ENCODE assay signal across 9 cellular contexts in genomic region chr5:129771058-129771838, GRCh38. TPM values are rescaled to one million over a fixed set of nuclear protein-coding genes. Genes with fewer than 3 reads are reported as not detected.
DNase-seq lines count a peak whose midpoint lies in the region; ATAC-seq, FAIRE-seq and TF ChIP-seq lines count a peak whose summit lies in the region.
"Had no signal": no experiment of that assay in that cellular context is flagged by ENCODE, and none has a peak within 500 bp of the region (broad histone marks: within the 10 kb centered on the region; RNA-seq: fewer than 3 reads in every experiment).

No MANE protein-coding gene starts in this region.

- ATAC-seq in GM21526 (IDR thresholded peaks at IDR 0.05; ENCODE audit: low FRiP score, unreplicated experiment) = peak; percentile 76
- ATAC-seq in K562 = peak; percentile 72; the same call in 2 of the 3 replicates

- DNase-seq in DMS 273 (lab: John Stamatoyannopoulos, UW; ENCODE audit: unreplicated experiment) (peak; percentile 65), DMS 273 treated with DMSO at 0.1 percent for 48 hours (lab: John Stamatoyannopoulos, UW) (no peak), SKM-1 (lab: John Stamatoyannopoulos, UW; ENCODE audit: unreplicated experiment) (peak; percentile 22), K562 (ENCODE audit: extremely low read depth in 1 of 4, low spot score in 3 of 4) (peak; percentile 13 to 49 (median 24)), iPS-NIHi7 (ENCODE audit: extremely low spot score) (peak; percentile 49)
- DNase-seq in stimulated activated CD4-positive, alpha-beta T cell treated with anti-CD3 and anti-CD28 coated beads, Interleukin-2, amount 100 ng/mL, for 48 hours = peak; percentile 29 to 50

- no peak for TF ChIP-seq EP300 in Ishikawa (IDR thresholded peaks at IDR 0.05; ENCODE audit: borderline replicate concordance)
- TF ChIP-seq EP300 in K562 (IDR thresholded peaks at IDR 0.05; ENCODE audit: low read length) = no peak

- peak; percentile 65 for FAIRE-seq in K562 (lab: Jason Lieb, UNC)

- H2AFZ ChIP-seq in K562 (ENCODE audit: low read depth, low read length) = no peak overlapping the region

- TF ChIP-seq POLR2A in K562 (conservative IDR thresholded peaks at IDR 0.05) = no peak

- no TSS peak for BruUV-seq in K562 (replicated peaks; lab: Mats Ljungman, UMichigan)

- H3K9me1 ChIP-seq in K562 (ENCODE audit: control insufficient read depth, insufficient read depth, low read length) = no peaks in the 10 kb centered on the region

- H3K4me1 ChIP-seq in K562 (replicated peaks in 1 of 2; ENCODE audit: control insufficient read depth in 2 of 2, insufficient read depth in 2 of 2, low read length in 2 of 2) = no peaks in the 10 kb centered on the region
- H3K4me1 ChIP-seq: BLaER1 had no signal

- in situ Hi-C loops in K562 (cut with MboI) = loop anchor here (10.0 to 25.0 kb wide), 2 partner anchors 1546 to 1909 kb away; no protein-coding TSS in a partner anchor

- peak; percentile 52 to 70 (median 62) for TF ChIP-seq CTCF in K562 (IDR thresholded peaks at IDR 0.05 in 2 of 3, conservative IDR thresholded peaks at IDR 0.05 in 1 of 3; ENCODE audit: insufficient read depth in 2 of 3, low read depth in 1 of 3, low read length in 3 of 3)

- H3K4me3 ChIP-seq in K562 = no peak overlapping the region
- H3K4me3 ChIP-seq: BLaER1 had no signal

- 3% methylated on average over 9 of the region's 9 CpGs for WGBS in K562 (ENCODE audit: insufficient coverage, low coverage, missing lambda C conversion rate)

- POLR2A ChIA-PET in K562 (lab: Yijun Ruan, JAX) = no interaction called here

- intact Hi-C loops in K562 (cut with micrococcal nuclease) = loop anchor here (1.0 to 10.0 kb wide), 3 partner anchors 82 to 1644 kb away; no protein-coding TSS in a partner anchor

- TF ChIP-seq RAD21 in Ishikawa (IDR thresholded peaks at IDR 0.05; ENCODE audit: low read depth) (peak; percentile 88), K562 (CRISPR knock-in tag; conservative IDR thresholded peaks at IDR 0.05 in 1 of 2, IDR thresholded peaks at IDR 0.05 in 1 of 2) (peak; percentile 66 to 80)

- H3K27ac ChIP-seq in K562 (ENCODE audit: extremely low read depth, low read depth, low read length) = no peak overlapping the region
- H3K27ac ChIP-seq: BLaER1 had no signal

- H3K9me3 ChIP-seq in K562 (replicated peaks; ENCODE audit: control insufficient read depth, insufficient read depth, low read depth, low read length) = no peaks in the 10 kb centered on the region
- H3K9me3 ChIP-seq: BLaER1 had no signal

- H3K9ac ChIP-seq in K562 (ENCODE audit: insufficient read depth in 1 of 2, low read depth in 2 of 2, low read length in 2 of 2) = no peak overlapping the region
- H3K9ac ChIP-seq: BLaER1 had no signal

- H3K4me2 ChIP-seq in K562 (ENCODE audit: insufficient read depth, low read length) = no peak overlapping the region
- H3K4me2 ChIP-seq: BLaER1 had no signal

- CTCF ChIA-PET in K562 (lab: Yijun Ruan, JAX; ENCODE audit: low intra/inter-chr PET ratio) = interaction anchor here (0.5 to 1.7 kb wide), 3 partner anchors 82 to 1487 kb away, joined by 3 to 5 read pairs (median 3); no protein-coding TSS in a partner anchor

- H3K36me3 ChIP-seq in K562 (ENCODE audit: control insufficient read depth, insufficient read depth, low read length) = no peaks in the 10 kb centered on the region
- H3K36me3 ChIP-seq: BLaER1 had no signal

- H4K20me1 ChIP-seq in K562 (replicated peaks; ENCODE audit: control insufficient read depth, insufficient read depth, low read length) = no peaks in the 10 kb centered on the region
- H4K20me1 ChIP-seq: BLaER1 had no signal

- no peaks in the 10 kb centered on the region for H3K79me2 ChIP-seq in K562 (ENCODE audit: control insufficient read depth, insufficient read depth, low read length)

- H3K27me3 ChIP-seq in K562 (ENCODE audit: control insufficient read depth in 2 of 2, insufficient read depth in 2 of 2, low read length in 2 of 2) = no peaks in the 10 kb centered on the region
- H3K27me3 ChIP-seq: BLaER1 had no signal

TF ChIP-seq in Ishikawa, 13 proteins besides CTCF, POLR2A, EP300 and RAD21 (continues in another document):
- TF ChIP-seq FOXM1 (IDR thresholded peaks at IDR 0.05; ENCODE audit: borderline replicate concordance, low read depth) (no peak), NFIC (IDR thresholded peaks at IDR 0.05) (no peak), EGR1 (IDR thresholded peaks at IDR 0.05) (no peak), CREB1 (IDR thresholded peaks at IDR 0.05; ENCODE audit: low read depth) (no peak), ZBTB7A (IDR thresholded peaks at IDR 0.05; ENCODE audit: low read depth) (no peak), YY1 (IDR thresholded peaks at IDR 0.05; ENCODE audit: low read depth) (no peak), TAF1 (IDR thresholded peaks at IDR 0.05; ENCODE audit: low read depth) (no peak), TCF12 (IDR thresholded peaks at IDR 0.05; ENCODE audit: low read depth) (no peak), USF1 (IDR thresholded peaks at IDR 0.05) (no peak), MAX (IDR thresholded peaks at IDR 0.05) (no peak), CEBPB (IDR thresholded peaks at IDR 0.05) (no peak)

TF ChIP-seq in K562, 482 proteins besides CTCF, POLR2A, EP300 and RAD21:
- TF ChIP-seq NRF1 (conservative IDR thresholded peaks at IDR 0.05 in 1 of 2, IDR thresholded peaks at IDR 0.05 in 1 of 2) = no peak
- 0 out of 2 replicates have a peak, but pooled peaks have one; percentile 34 for TF ChIP-seq SMC3 (conservative IDR thresholded peaks at IDR 0.05; ENCODE audit: insufficient read depth, low read depth, low read length)
- TF ChIP-seq DEAF1 (CRISPR knock-in tag; IDR thresholded peaks at IDR 0.05) = peak; percentile 47; the same call in 1 of the 2 replicates
- peak; percentile 34; the same call in 1 of the 2 replicates for TF ChIP-seq STAG1 (CRISPR knock-in tag; IDR thresholded peaks at IDR 0.05; ENCODE audit: borderline replicate concordance)

RNA-seq across cellular contexts. Expression of gene MINAR2, which starts 23.4 kb away (rescaled TPM):
- total RNA-seq in K562 (2011; cell fraction: chromatin; rRNA removed; ENCODE audit: low replicate concordance) = not detected in 2 replicates
- total RNA-seq in K562 (2011; cell fraction: nucleolus; rRNA removed) = not detected in 2 replicates
- total RNA-seq in K562 (2011; cell fraction: nucleoplasm; rRNA removed) = not detected in 2 replicates
- total RNA-seq in K562 (2014; rRNA removed) (not detected in 2 replicates), K562 (2014; rRNA removed; fragmentation: Illumina TruSeq; extraction: Trizol) (not detected in 2 replicates), K562 (2015; rRNA removed; fragmentation: Illumina TruSeq; extraction: Trizol) (not detected in 2 replicates), K562 (2021) (not detected in 2 replicates)
- polyA plus RNA-seq in K562 (2011; rRNA removed) (not detected in 2 replicates), K562 (2014; fragmentation: Illumina TruSeq; extraction: Trizol) (not detected in 2 replicates), K562 (2014; fragmentation: Nextera tagmentation; extraction: Ambion mirVana) (not detected), K562 (2014; rRNA removed) (not detected in 2 replicates)
- not detected in 2 replicates for polyA plus RNA-seq in K562 (2011; cell fraction: cytosol; rRNA removed)
- polyA plus RNA-seq in K562 (2011; cell fraction: nucleus; rRNA removed) = not detected in 2 replicates
- polyA plus RNA-seq in K562 (2012) = not detected in 2 replicates
- not detected in 2 replicates for polyA minus RNA-seq in K562 (2011; rRNA and poly(A)+ RNA removed)
- polyA minus RNA-seq in K562 (2011; cell fraction: cytosol; rRNA and poly(A)+ RNA removed) = not detected in 2 replicates
- polyA minus RNA-seq in K562 (2011; cell fraction: nucleus; rRNA and poly(A)+ RNA removed) = not detected in 2 replicates
